13 cellular contexts compared by ENCODE assay signal in genomic region chr7:46603780-46604725, GRCh38.
DNase-seq lines count a peak whose midpoint lies in the region; ATAC-seq and TF ChIP-seq lines count a peak whose summit lies in the region.
"Had no signal": no experiment of that assay in that cellular context is flagged by ENCODE, and none has a peak within 500 bp of the region (broad histone marks: within the 10 kb centered on the region; RNA-seq: fewer than 3 reads in every experiment).

No MANE protein-coding gene starts in this region.

- peak overlapping the region; percentile 92 for H2AFZ ChIP-seq in ACC112 (ENCODE audit: low read length, unreplicated experiment)

- H3K4me1 ChIP-seq in ACC112 (ENCODE audit: control insufficient read depth, insufficient read depth, low read length, unreplicated experiment): peaks cover 21% of the 10 kb centered on the region
- peaks cover 3 to 38% (median 24%) of the 10 kb centered on the region in 12 donors for H3K4me1 ChIP-seq in heart left ventricle
- H3K4me1 ChIP-seq: A549, foreskin keratinocyte had no signal

- H3K27me3 ChIP-seq in ACC112 (ENCODE audit: insufficient read depth, low read length) (no peaks in the 10 kb centered on the region), heart left ventricle (no peaks in the 10 kb centered on the region)
- H3K27me3 ChIP-seq: foreskin keratinocyte had no signal

- no peaks in the 10 kb centered on the region for H3K79me2 ChIP-seq in ACC112 (ENCODE audit: control insufficient read depth, insufficient read depth, low read length, unreplicated experiment)

- H3K27ac ChIP-seq in ACC112 (ENCODE audit: low read depth, low read length): peak overlapping the region; percentile 75
- peak overlapping the region; percentile 61 to 89 (median 82) for H3K27ac ChIP-seq in heart left ventricle
- H3K27ac ChIP-seq: A549, foreskin keratinocyte had no signal

- ATAC-seq in heart left ventricle: peak; percentile 96 to 97 (median 96)
- ATAC-seq: A549; activated T-helper 17 cell treated with anti-CD3 and anti-CD28 coated beads, Interleukin-2, amount 50 U/mL, for 72 hours; foreskin keratinocyte; stimulated activated effector memory CD8-positive, alpha-beta T cell treated with anti-CD3 and anti-CD28 coated beads, Interleukin-12 subunit alpha, Interleukin-12 subunit beta, amount 100 ng/mL, for 72 hours had no signal

- TF ChIP-seq POLR2A in heart left ventricle (IDR thresholded peaks at IDR 0.05): no peak

- H3K9me3 ChIP-seq in heart left ventricle: no peaks in the 10 kb centered on the region
- H3K9me3 ChIP-seq: A549 had no signal

- WGBS in heart left ventricle, 4 donors: 4 to 16% (median 6%) methylated on average over 14 of the region's 14 CpGs

- intact Hi-C loops in heart left ventricle (cut with DNase I): loop anchor here in 5 of 10 donors (5.0 to 10.0 kb wide), 10 partner anchors 148 to 679 kb away; partner anchors contain the start of gene IGFBP3 (in 1 of the 5)
- intact Hi-C loops in posterior vena cava (cut with DNase I): no loop called here

- H3K4me3 ChIP-seq in ACC112 (ENCODE audit: low read depth, low read length) (peak overlapping the region; percentile 58), heart left ventricle (peak overlapping the region in 1 of 12 donors; percentile 14)
- H3K4me3 ChIP-seq: A549 had no signal

- DNase-seq in astrocyte of the hippocampus (ENCODE audit: low read depth, low spot score) (peak; percentile 43), heart left ventricle (peak; percentile 79 to 96 (median 91)), posterior vena cava (ENCODE audit: low spot score) (peak; percentile 95), GM03348 (ENCODE audit: low spot score) (no peak), DMS53 treated with DMSO at 0.1 percent for 48 hours (lab: John Stamatoyannopoulos, UW; ENCODE audit: unreplicated experiment) (no peak), epidermal melanocyte (ENCODE audit: insufficient read length, low spot score) (no peak), D341Med (ENCODE audit: low spot score) (no peak)
- DNase-seq: foreskin keratinocyte, NCI-H187 had no signal

- H3K36me3 ChIP-seq in ACC112 (ENCODE audit: insufficient read depth, low read length) (no peaks in the 10 kb centered on the region), heart left ventricle (no peaks in the 10 kb centered on the region)

- no peak for TF ChIP-seq CTCF in heart left ventricle (IDR thresholded peaks at IDR 0.05)

Comparison
In these comparisons a context has a peak if more than half of its experiments do, and no peak if none do; other contexts are left out.
1. DNase-seq: peak in astrocyte of the hippocampus (single experiment), heart left ventricle (5 of 5) and posterior vena cava (single experiment); none in GM03348 (single experiment), DMS53 treated with DMSO at 0.1 percent for 48 hours (single experiment), epidermal melanocyte (single experiment) and D341Med (single experiment).